1 cellular context compared by ENCODE assay signal in the genomic region with DNA sequence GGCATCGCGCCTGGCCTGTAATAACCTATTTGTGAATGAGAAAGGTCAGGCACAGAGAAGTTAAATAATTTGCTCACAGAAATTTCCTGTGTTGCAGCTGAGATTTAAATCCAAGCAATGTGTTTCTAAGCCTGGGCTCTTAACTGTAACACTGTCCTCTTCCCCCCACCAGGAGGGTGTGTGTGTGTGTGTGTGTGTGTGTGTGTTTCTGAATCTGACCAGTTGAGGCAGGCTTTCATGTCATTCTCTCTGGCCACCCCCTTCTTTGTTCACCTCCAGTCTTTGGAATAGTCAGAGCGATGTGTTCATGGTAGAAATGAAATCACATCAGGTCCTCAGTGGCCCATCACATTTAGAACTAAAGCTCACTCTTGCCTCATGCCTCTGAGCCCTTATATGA.
TF ChIP-seq lines count a peak whose summit lies in the region.

No MANE protein-coding gene starts in this region.

TF ChIP-seq in GM12878, 131 proteins besides CTCF, POLR2A, EP300 and RAD21 (continued from another document):
- no peak for TF ChIP-seq POLR2AphosphoS2 (IDR thresholded peaks at IDR 0.05; ENCODE audit: low read depth, low read length)
- TF ChIP-seq, protein P1, sequence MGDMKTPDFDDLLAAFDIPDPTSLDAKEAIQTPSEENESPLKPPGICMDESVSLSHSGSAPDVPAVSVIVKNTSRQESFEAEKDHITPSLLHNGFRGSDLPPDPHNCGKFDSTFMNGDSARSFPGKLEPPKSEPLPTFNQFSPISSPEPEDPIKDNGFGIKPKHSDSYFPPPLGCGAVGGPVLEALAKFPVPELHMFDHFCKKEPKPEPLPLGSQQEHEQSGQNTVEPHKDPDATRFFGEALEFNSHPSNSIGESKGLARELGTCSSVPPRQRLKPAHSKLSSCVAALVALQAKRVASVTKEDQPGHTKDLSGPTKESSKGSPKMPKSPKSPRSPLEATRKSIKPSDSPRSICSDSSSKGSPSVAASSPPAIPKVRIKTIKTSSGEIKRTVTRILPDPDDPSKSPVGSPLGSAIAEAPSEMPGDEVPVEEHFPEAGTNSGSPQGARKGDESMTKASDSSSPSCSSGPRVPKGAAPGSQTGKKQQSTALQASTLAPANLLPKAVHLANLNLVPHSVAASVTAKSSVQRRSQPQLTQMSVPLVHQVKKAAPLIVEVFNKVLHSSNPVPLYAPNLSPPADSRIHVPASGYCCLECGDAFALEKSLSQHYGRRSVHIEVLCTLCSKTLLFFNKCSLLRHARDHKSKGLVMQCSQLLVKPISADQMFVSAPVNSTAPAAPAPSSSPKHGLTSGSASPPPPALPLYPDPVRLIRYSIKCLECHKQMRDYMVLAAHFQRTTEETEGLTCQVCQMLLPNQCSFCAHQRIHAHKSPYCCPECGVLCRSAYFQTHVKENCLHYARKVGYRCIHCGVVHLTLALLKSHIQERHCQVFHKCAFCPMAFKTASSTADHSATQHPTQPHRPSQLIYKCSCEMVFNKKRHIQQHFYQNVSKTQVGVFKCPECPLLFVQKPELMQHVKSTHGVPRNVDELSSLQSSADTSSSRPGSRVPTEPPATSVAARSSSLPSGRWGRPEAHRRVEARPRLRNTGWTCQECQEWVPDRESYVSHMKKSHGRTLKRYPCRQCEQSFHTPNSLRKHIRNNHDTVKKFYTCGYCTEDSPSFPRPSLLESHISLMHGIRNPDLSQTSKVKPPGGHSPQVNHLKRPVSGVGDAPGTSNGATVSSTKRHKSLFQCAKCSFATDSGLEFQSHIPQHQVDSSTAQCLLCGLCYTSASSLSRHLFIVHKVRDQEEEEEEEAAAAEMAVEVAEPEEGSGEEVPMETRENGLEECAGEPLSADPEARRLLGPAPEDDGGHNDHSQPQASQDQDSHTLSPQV (IDR thresholded peaks at IDR 0.05): no peak
